18 cellular contexts compared by ENCODE assay signal in the genomic region with DNA sequence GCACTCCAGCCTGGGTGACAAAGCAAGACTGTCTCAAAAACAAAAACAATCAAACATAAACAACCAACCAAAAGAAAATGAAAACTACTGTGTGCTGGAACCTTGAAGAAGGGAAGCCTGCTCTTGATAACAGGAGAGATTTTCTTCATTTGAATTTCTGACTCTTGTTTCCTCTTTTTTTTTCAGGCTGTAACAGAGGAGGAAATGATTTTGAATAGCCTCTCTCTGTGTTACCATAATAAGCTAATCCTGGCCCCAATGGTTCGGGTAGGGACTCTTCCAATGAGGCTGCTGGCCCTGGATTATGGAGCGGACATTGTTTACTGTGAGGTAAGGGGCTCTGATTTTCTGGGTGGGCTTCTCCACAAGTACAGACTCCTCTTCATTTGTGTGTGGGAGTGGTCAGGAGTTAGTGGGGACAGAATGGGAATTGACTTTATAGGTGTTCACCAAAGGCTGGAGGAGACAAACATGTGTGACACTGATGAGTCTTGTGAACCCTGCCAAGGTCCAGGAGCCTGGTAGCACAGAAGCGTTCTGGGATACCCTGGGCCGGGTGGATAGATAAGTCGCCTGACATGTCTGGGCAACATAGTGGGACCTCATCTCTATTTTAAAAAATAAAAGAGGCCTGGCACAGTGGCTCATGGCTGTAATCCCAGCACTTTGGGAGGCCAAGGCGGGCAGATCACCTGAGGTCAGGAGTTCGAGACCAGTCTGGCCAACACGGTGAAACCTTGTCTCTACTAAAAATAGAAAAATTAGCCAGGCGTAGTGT. TPM values are rescaled to one million over a fixed set of nuclear protein-coding genes. Genes with fewer than 3 reads are reported as not detected.
DNase-seq lines count a peak whose midpoint lies in the region; ATAC-seq lines count a peak whose summit lies in the region.
"Had no signal": no experiment of that assay in that cellular context is flagged by ENCODE, and none has a peak within 500 bp of the region (broad histone marks: within the 10 kb centered on the region; RNA-seq: fewer than 3 reads in every experiment).

No MANE protein-coding gene starts in this region.

- H3K4me1 ChIP-seq in Karpas-422 (ENCODE audit: low read length): peaks cover 50% of the 10 kb centered on the region
- H3K4me1 ChIP-seq: SJSA1 had no signal

- H3K9me2 ChIP-seq in Karpas-422 (replicated peaks; ENCODE audit: insufficient read depth, low read length): no peaks in the 10 kb centered on the region

- H3K36me3 Mint-ChIP-seq in stimulated activated memory B cell treated with anti-CD40 and anti-IgM and Interleukin-4, amounts not matched to agents 10 μg/mL and 1 μg/mL and 100 μg/mL, for 72 hours: no peaks in the 10 kb centered on the region
- peaks cover 6 to 11% of the 10 kb centered on the region in 2 donors for H3K36me3 Mint-ChIP-seq in activated T-cell treated with anti-CD3 and anti-CD28 coated beads, Interleukin-2, amount 50 U/mL, for 72 hours (ENCODE audit: insufficient read depth in 2 of 2)

- peak overlapping the region; percentile 90 for H3K4me3 Mint-ChIP-seq in stimulated activated memory B cell treated with anti-CD40 and anti-IgM and Interleukin-4, amounts not matched to agents 10 μg/mL and 1 μg/mL and 100 μg/mL, for 72 hours
- H3K4me3 Mint-ChIP-seq in activated T-cell treated with anti-CD3 and anti-CD28 coated beads, Interleukin-2, amount 50 U/mL, for 72 hours: no peak overlapping the region

- no peaks in the 10 kb centered on the region for H4K20me1 ChIP-seq in Karpas-422 (ENCODE audit: insufficient read depth, low read depth, low read length)

- H3K27ac Mint-ChIP-seq in stimulated activated memory B cell treated with anti-CD40 and anti-IgM and Interleukin-4, amounts not matched to agents 10 μg/mL and 1 μg/mL and 100 μg/mL, for 72 hours: peak overlapping the region; percentile 94
- H3K27ac Mint-ChIP-seq in activated T-cell treated with anti-CD3 and anti-CD28 coated beads, Interleukin-2, amount 50 U/mL, for 72 hours: no peak overlapping the region

- peak overlapping the region; percentile 64 for H3K9ac ChIP-seq in Karpas-422 (ENCODE audit: low read length)

- H3K27me3 ChIP-seq in Karpas-422 (ENCODE audit: low read length): no peaks in the 10 kb centered on the region
- H3K27me3 ChIP-seq: SJSA1 had no signal

- H3K9me3 ChIP-seq in Karpas-422 (ENCODE audit: low read length): no peaks in the 10 kb centered on the region
- H3K9me3 ChIP-seq: SJSA1 had no signal

- peaks cover 9% of the 10 kb centered on the region; the same call in 1 of the 2 replicates for H3K36me3 ChIP-seq in Karpas-422 (ENCODE audit: insufficient read depth, low read length)

- peak overlapping the region; percentile 56 for H3K4me3 ChIP-seq in Karpas-422 (ENCODE audit: low read length)
- H3K4me3 ChIP-seq: SJSA1 had no signal

- H3K9me3 Mint-ChIP-seq in stimulated activated memory B cell treated with anti-CD40 and anti-IgM and Interleukin-4, amounts not matched to agents 10 μg/mL and 1 μg/mL and 100 μg/mL, for 72 hours: no peaks in the 10 kb centered on the region
- H3K9me3 Mint-ChIP-seq in activated T-cell treated with anti-CD3 and anti-CD28 coated beads, Interleukin-2, amount 50 U/mL, for 72 hours: no peaks in the 10 kb centered on the region

- no peak overlapping the region for H2AFZ ChIP-seq in Karpas-422 (ENCODE audit: low read length)

- peak overlapping the region; percentile 97 for H3K27ac ChIP-seq in Karpas-422 (ENCODE audit: low read length)
- peak overlapping the region; percentile 78 for H3K27ac ChIP-seq in caudate nucleus (ENCODE audit: low read depth, low read length)
- H3K27ac ChIP-seq: SJSA1 had no signal

- H3K79me2 ChIP-seq in Karpas-422 (ENCODE audit: low read length): peaks cover 17% of the 10 kb centered on the region

- no peaks in the 10 kb centered on the region for H3K27me3 Mint-ChIP-seq in stimulated activated memory B cell treated with anti-CD40 and anti-IgM and Interleukin-4, amounts not matched to agents 10 μg/mL and 1 μg/mL and 100 μg/mL, for 72 hours
- H3K27me3 Mint-ChIP-seq in activated T-cell treated with anti-CD3 and anti-CD28 coated beads, Interleukin-2, amount 50 U/mL, for 72 hours (ENCODE audit: low read depth): no peaks in the 10 kb centered on the region

- ATAC-seq in stimulated activated memory B cell treated with anti-CD40 and anti-IgM and Interleukin-4, amounts not matched to agents 10 μg/mL and 1 μg/mL and 100 μg/mL, for 72 hours: peak; percentile 64
- ATAC-seq in activated T-cell treated with anti-CD3 and anti-CD28 coated beads, Interleukin-2, amount 50 U/mL, for 72 hours (replicated peaks in 1 of 2): no peak
- ATAC-seq in HG02870 (IDR thresholded peaks at IDR 0.05; ENCODE audit: unreplicated experiment): no peak

- H3K4me2 ChIP-seq in Karpas-422 (ENCODE audit: low read depth, low read length, poor library complexity, severe bottlenecking): peak overlapping the region; percentile 76

- peak; percentile 19 for DNase-seq in activated effector memory CD4-positive, alpha-beta T cell treated with anti-CD3 and anti-CD28 coated beads, Interleukin-2, amount 50 U/mL, for 16 hours
- no peak for DNase-seq in activated effector memory CD4-positive, alpha-beta T cell treated with Interleukin-2 at 50 U/mL for 16 hours
- DNase-seq in Karpas-422 (peak; percentile 89), caudate nucleus (lab: John Stamatoyannopoulos, UW) (no peak)
- DNase-seq in activated T-cell treated with anti-CD3 and anti-CD28 coated beads, Interleukin-2, amount 50 U/mL, for 72 hours: no peak
- no peak for DNase-seq in activated CD4-positive, CD25-positive, alpha-beta regulatory T cell (lab: John Stamatoyannopoulos, UW)
- DNase-seq: activated CD4-positive, alpha-beta T cell treated with anti-CD3 and anti-CD28 coated beads for 4 hours; activated naive CD4-positive, alpha-beta T cell; DMS53; hippocampal formation; NCI-H187 treated with DMSO at 0.1 percent for 48 hours; NCI-H774 had no signal

- peaks cover 50% of the 10 kb centered on the region for H3K4me1 Mint-ChIP-seq in stimulated activated memory B cell treated with anti-CD40 and anti-IgM and Interleukin-4, amounts not matched to agents 10 μg/mL and 1 μg/mL and 100 μg/mL, for 72 hours
- H3K4me1 Mint-ChIP-seq in activated T-cell treated with anti-CD3 and anti-CD28 coated beads, Interleukin-2, amount 50 U/mL, for 72 hours (ENCODE audit: low read depth): peaks cover 17% of the 10 kb centered on the region

RNA-seq across cellular contexts. Expression of a gene that starts 14.9 kb away (rescaled TPM):
- 23.7 and 35.8 TPM in 2 replicates for total RNA-seq in Karpas-422 (2014; rRNA removed; shearing (Covaris generic); ENCODE audit: low replicate concordance)
- total RNA-seq in activated T-cell treated with anti-CD3 and anti-CD28 coated beads, Interleukin-2, amount 50 U/mL, for 72 hours: 10 to 100 TPM; 21.4 to 22.4 TPM

RNA-seq across cellular contexts. Expression of a gene that starts 15.0 kb away (rescaled TPM):
- 10.8 and 20.9 TPM in 2 replicates for total RNA-seq in Karpas-422 (2014; rRNA removed; shearing (Covaris generic); ENCODE audit: low replicate concordance)
- 10 to 100 TPM; 12.6 to 13.4 TPM for total RNA-seq in activated T-cell treated with anti-CD3 and anti-CD28 coated beads, Interleukin-2, amount 50 U/mL, for 72 hours

RNA-seq across cellular contexts. Expression of a gene that starts 22.3 kb away (rescaled TPM):
- not detected in 2 replicates for total RNA-seq in Karpas-422 (2014; rRNA removed; shearing (Covaris generic); ENCODE audit: low replicate concordance)
- total RNA-seq in activated T-cell treated with anti-CD3 and anti-CD28 coated beads, Interleukin-2, amount 50 U/mL, for 72 hours: not detected
- total RNA-seq: epithelial cell of proximal tubule, liver, osteocyte, SJSA1 had no signal

RNA-seq across cellular contexts. Expression of a gene that starts 38.7 kb away (rescaled TPM):
- not detected in 2 replicates for total RNA-seq in Karpas-422 (2014; rRNA removed; shearing (Covaris generic); ENCODE audit: low replicate concordance)
- 10 to 100 TPM; 11.4 to 11.6 TPM for total RNA-seq in activated T-cell treated with anti-CD3 and anti-CD28 coated beads, Interleukin-2, amount 50 U/mL, for 72 hours
- total RNA-seq: epithelial cell of proximal tubule, osteocyte had no signal

RNA-seq across cellular contexts. Expression of a gene that starts 47.2 kb away (rescaled TPM):
- total RNA-seq in Karpas-422 (2014; rRNA removed; shearing (Covaris generic); ENCODE audit: low replicate concordance): 39.1 and 72.3 TPM in 2 replicates
- total RNA-seq in activated T-cell treated with anti-CD3 and anti-CD28 coated beads, Interleukin-2, amount 50 U/mL, for 72 hours: 10 to 100 TPM; 79.7 to 82.5 TPM

Comparison
In these comparisons a context has a peak if more than half of its experiments do, and no peak if none do; other contexts are left out.
1. DNase-seq: peak in activated effector memory CD4-positive, alpha-beta T cell treated with anti-CD3 and anti-CD28 coated beads, Interleukin-2, amount 50 U/mL, for 16 hours (single experiment) and Karpas-422 (single experiment); none in activated effector memory CD4-positive, alpha-beta T cell treated with Interleukin-2 at 50 U/mL for 16 hours (single experiment), caudate nucleus (0 of 61), activated T-cell treated with anti-CD3 and anti-CD28 coated beads, Interleukin-2, amount 50 U/mL, for 72 hours (0 of 2) and activated CD4-positive, CD25-positive, alpha-beta regulatory T cell (0 of 4).